Comparison of ENCODE assay signal across 19 cellular contexts in genomic region chr9:127402401-127403090, GRCh38. TPM values are rescaled to one million over a fixed set of nuclear protein-coding genes. Genes with fewer than 3 reads are reported as not detected.
DNase-seq lines count a peak whose midpoint lies in the region; ATAC-seq and TF ChIP-seq lines count a peak whose summit lies in the region.
"Had no signal": no experiment of that assay in that cellular context is flagged by ENCODE, and none has a peak within 500 bp of the region (broad histone marks: within the 10 kb centered on the region; RNA-seq: fewer than 3 reads in every experiment).

No MANE protein-coding gene starts in this region.

- no peak overlapping the region for H2BK12ac ChIP-seq in H9 (ENCODE audit: insufficient read length, low read depth, low read length)

- H3K9me3 ChIP-seq in H9 (ENCODE audit: control insufficient read depth, low read depth, low read length): no peaks in the 10 kb centered on the region
- H3K9me3 ChIP-seq in body of pancreas: no peaks in the 10 kb centered on the region
- H3K9me3 ChIP-seq: BLaER1 treated with 17β-estradiol and CSF1 and Interleukin-3, amounts not matched to agents 10 nM and 100 nM; Peyer's patch had no signal

- no peak overlapping the region for H3K4me2 ChIP-seq in H9 (ENCODE audit: insufficient read depth, insufficient read length, low read length)
- H3K4me2 ChIP-seq: BLaER1 treated with 17β-estradiol and CSF1 and Interleukin-3, amounts not matched to agents 10 nM and 100 nM had no signal

- H3K79me1 ChIP-seq in H9 (ENCODE audit: insufficient read depth, low read depth, low read length, poor library complexity, severe bottlenecking): no peaks in the 10 kb centered on the region

- H4K8ac ChIP-seq in H9 (replicated peaks; ENCODE audit: insufficient read length, low read depth, low read length): no peak overlapping the region

- no peak overlapping the region for H3K18ac ChIP-seq in H9 (ENCODE audit: insufficient read length, low read depth, low read length)

- no peak overlapping the region for H3K4ac ChIP-seq in H9 (ENCODE audit: low read depth, low read length)

- H3K27me3 ChIP-seq in H9 (ENCODE audit: insufficient read depth, low read length) (no peaks in the 10 kb centered on the region), body of pancreas (no peaks in the 10 kb centered on the region)
- H3K27me3 ChIP-seq: Peyer's patch had no signal

- no peak overlapping the region for H3K23ac ChIP-seq in H9 (ENCODE audit: insufficient read length, low read depth, low read length)

- CTCF ChIA-PET in WTC11 (lab: Charles Lee): interaction anchor here (0.6 to 2.3 kb wide), 2 partner anchors 16 to 191 kb away, joined by 3 to 9 read pairs; no protein-coding TSS in a partner anchor

- no peak overlapping the region for H2BK5ac ChIP-seq in H9 (ENCODE audit: insufficient read length, low read length)

- H2BK20ac ChIP-seq in H9 (ENCODE audit: low read depth, low read length, poor library complexity, severe bottlenecking): no peak overlapping the region

- DNase-seq in H9 (no peak), WTC11 (ENCODE audit: low spot score) (no peak), head of caudate nucleus (peak in 27 of 42 donors; percentile 10 to 72 (median 36)), body of pancreas (no peak)
- DNase-seq: Calu3; CD8-positive, alpha-beta T cell; EL; MM.1S; NCI-H1092; NCI-H2081 treated with DMSO at 0.1 percent for 48 hours; NK-92 treated with Interleukin-12 subunit alpha and Interleukin-12 subunit beta, amount 100 ng/mL, for 24 hours; Peyer's patch; Right ventricle myocardium superior had no signal

- no peak overlapping the region for H2BK120ac ChIP-seq in H9 (ENCODE audit: low read depth, low read length, poor library complexity, severe bottlenecking)

- H3K4me1 ChIP-seq in H9 (ENCODE audit: insufficient read depth, low read length): no peaks in the 10 kb centered on the region
- peaks cover 14% of the 10 kb centered on the region for H3K4me1 ChIP-seq in body of pancreas

- no peak overlapping the region for H3K9ac ChIP-seq in H9 (ENCODE audit: extremely low read depth, insufficient read length, low read length)
- H3K9ac ChIP-seq: BLaER1 treated with 17β-estradiol and CSF1 and Interleukin-3, amounts not matched to agents 10 nM and 100 nM had no signal

- POLR2A ChIA-PET in WTC11 (lab: Charles Lee): interaction anchor here (0.6 kb wide), 1 partner anchor 967 kb away, joined by 5 read pairs; no protein-coding TSS in a partner anchor

- TF ChIP-seq CTCF in H9 (conservative IDR thresholded peaks at IDR 0.05): no peak
- TF ChIP-seq CTCF in WTC11 (IDR thresholded peaks at IDR 0.05): no peak
- TF ChIP-seq CTCF in body of pancreas (IDR thresholded peaks at IDR 0.05): no peak

- H3K36me3 ChIP-seq in body of pancreas (replicated peaks in 1 of 2; ENCODE audit: insufficient read depth in 1 of 2, low read depth in 2 of 2): peaks cover 0 to 3% of the 10 kb centered on the region in 2 donors

- H4K91ac ChIP-seq in H9 (ENCODE audit: insufficient read length, low read depth, low read length): no peak overlapping the region

- no peak overlapping the region for H3K56ac ChIP-seq in H9 (ENCODE audit: insufficient read length, low read depth, low read length)

- ATAC-seq in WTC11: no peak
- no peak for ATAC-seq in body of pancreas
- ATAC-seq in GM18870 (IDR thresholded peaks at IDR 0.05; ENCODE audit: unreplicated experiment): no peak
- ATAC-seq in GM21717 (IDR thresholded peaks at IDR 0.05; ENCODE audit: unreplicated experiment): no peak
- ATAC-seq: CD8-positive, alpha-beta T cell; GM12878 had no signal

- H2AFZ ChIP-seq in H9 (ENCODE audit: low read length): no peak overlapping the region

- H3K36me3 Mint-ChIP-seq in H9 (ENCODE audit: insufficient read depth in 1 of 3, low read depth in 3 of 3): peaks cover 9 to 21% (median 19%) of the 10 kb centered on the region in 3 experiments; a peak in 6 of 7 replicates
- peaks cover 6% of the 10 kb centered on the region; the same call in 1 of the 2 replicates for H3K36me3 Mint-ChIP-seq in WTC11
- H3K36me3 Mint-ChIP-seq: CD8-positive, alpha-beta T cell had no signal

- no peak overlapping the region for H2BK15ac ChIP-seq in H9 (ENCODE audit: low read depth, low read length)

- H3K27ac ChIP-seq in H9 (ENCODE audit: insufficient read length, low read depth, low read length): no peak overlapping the region
- H3K27ac ChIP-seq in temporal lobe (ENCODE audit: low read depth, low read length): peak overlapping the region; percentile 34
- no peak overlapping the region for H3K27ac ChIP-seq in body of pancreas
- H3K27ac ChIP-seq: BLaER1 treated with 17β-estradiol and CSF1 and Interleukin-3, amounts not matched to agents 10 nM and 100 nM; Peyer's patch had no signal

- H3K14ac ChIP-seq in H9 (ENCODE audit: insufficient read depth, low read length): no peak overlapping the region

- H3K4me3 Mint-ChIP-seq in H9 (no peak overlapping the region), WTC11 (no peak overlapping the region)
- H3K4me3 Mint-ChIP-seq: CD8-positive, alpha-beta T cell had no signal

- H2AK5ac ChIP-seq in H9 (ENCODE audit: insufficient read length, low read length): no peak overlapping the region

- H3K79me2 ChIP-seq in H9 (ENCODE audit: insufficient read depth, low read length): no peaks in the 10 kb centered on the region

- no peak for TF ChIP-seq POLR2A in body of pancreas (IDR thresholded peaks at IDR 0.05)

- H4K5ac ChIP-seq in H9 (ENCODE audit: insufficient read length, low read depth, low read length): no peak overlapping the region

- no peaks in the 10 kb centered on the region for H4K20me1 ChIP-seq in H9 (ENCODE audit: control insufficient read depth, insufficient read depth, insufficient read length)

- H3K27ac Mint-ChIP-seq in H9 (peak overlapping the region in 2 of 3 experiments; percentile 18 to 39; a peak in 2 of 7 replicates), WTC11 (no peak overlapping the region)
- H3K27ac Mint-ChIP-seq: CD8-positive, alpha-beta T cell; IgD-negative memory B cell had no signal

- H3T11ph ChIP-seq in H9 (ENCODE audit: low read length): no peak overlapping the region

- H3K9me3 Mint-ChIP-seq in H9 (no peaks in the 10 kb centered on the region), WTC11 (no peaks in the 10 kb centered on the region)
- H3K9me3 Mint-ChIP-seq: CD8-positive, alpha-beta T cell; IgD-negative memory B cell had no signal

- no CpG with 5 or more reads among the region's 18 CpGs for WGBS in H9 (ENCODE audit: extremely low coverage, insufficient read length, low lambda C conversion rate)
- 83 to 93% methylated on average over 6 to 10 of the region's 18 CpGs for WGBS in body of pancreas, 2 donors

- H3K4me1 Mint-ChIP-seq in H9: peaks cover 2 to 6% of the 10 kb centered on the region in 2 experiments; a peak in 3 of 4 replicates
- H3K4me1 Mint-ChIP-seq in WTC11: peaks cover 6% of the 10 kb centered on the region
- H3K4me1 Mint-ChIP-seq: IgD-negative memory B cell had no signal

- H3K23me2 ChIP-seq in H9 (ENCODE audit: insufficient read length, low read depth, low read length, poor library complexity, severe bottlenecking): peaks cover 5% of the 10 kb centered on the region

- no peaks in the 10 kb centered on the region; the same call in 1 of the 2 replicates for H3K27me3 Mint-ChIP-seq in H9 (ENCODE audit: low read depth)
- H3K27me3 Mint-ChIP-seq in WTC11 (ENCODE audit: low read depth): peaks cover 3% of the 10 kb centered on the region; the same call in 1 of the 2 replicates
- H3K27me3 Mint-ChIP-seq: IgD-negative memory B cell had no signal

- intact Hi-C loops in head of caudate nucleus (cut with DNase I): no loop called here
- intact Hi-C loops in body of pancreas (cut with DNase I): loop anchor here (10.0 kb wide), 1 partner anchor 178 kb away; no protein-coding TSS in a partner anchor

- no peak overlapping the region for H3K4me3 ChIP-seq in body of pancreas
- H3K4me3 ChIP-seq: BLaER1 treated with 17β-estradiol and CSF1 and Interleukin-3, amounts not matched to agents 10 nM and 100 nM; GM12878; Peyer's patch had no signal

TF ChIP-seq in WTC11, 78 proteins besides CTCF, POLR2A, EP300 and RAD21:
- TF ChIP-seq ATF2 (CRISPR knock-in tag; IDR thresholded peaks at IDR 0.05; ENCODE audit: borderline replicate concordance, low read depth) (no peak), ZNF121 (CRISPR knock-in tag; IDR thresholded peaks at IDR 0.05) (peak; percentile 50; the same call in 1 of the 2 replicates)

RNA-seq across cellular contexts. Expression of gene SLC2A8, which starts 5.6 kb away (rescaled TPM):
- total RNA-seq in H9 (2021) (38.3 and 38.4 TPM in 2 replicates), WTC11 (2021) (30.2 to 37.4 TPM (median 33.9 TPM) in 3 replicates), temporal lobe (5.9 TPM), body of pancreas (10 to 100 TPM; 10.9 to 18.2 TPM)

RNA-seq across cellular contexts. Expression of gene ZNF79, which starts 21.6 kb away (rescaled TPM):
- total RNA-seq in H9 (2021) (11.5 TPM in 2 replicates), WTC11 (2021) (7.6 to 9.0 TPM (median 7.7 TPM) in 3 replicates), temporal lobe (11.1 TPM), body of pancreas (10 to 100 TPM in 1 of 2 donors, 1 to 10 TPM in 1; 4.7 to 11.5 TPM)

RNA-seq across cellular contexts. Expression of gene RPL12, which starts 48.7 kb away (rescaled TPM):
- total RNA-seq in H9 (2021) (1,710 and 1,711 TPM in 2 replicates), WTC11 (2021) (1,902 to 2,162 TPM (median 2,101 TPM) in 3 replicates), temporal lobe (558 TPM), body of pancreas (1,000 to 10,000 TPM in 1 of 2 donors, 100 to 1,000 TPM in 1; 994 to 1,261 TPM)

RNA-seq across cellular contexts. Expression of gene LRSAM1, which starts 48.8 kb away (rescaled TPM):
- total RNA-seq in H9 (2021) (15.0 and 16.2 TPM in 2 replicates), WTC11 (2021) (24.6 to 32.4 TPM (median 28.8 TPM) in 3 replicates), temporal lobe (18.4 TPM), body of pancreas (10 to 100 TPM in 1 of 2 donors, 1 to 10 TPM in 1; 9.6 to 26.0 TPM)

Comparison
In these comparisons a context has a peak if more than half of its experiments do, and no peak if none do; other contexts are left out.
1. DNase-seq: peak in head of caudate nucleus (27 of 42); none in H9 (single experiment), WTC11 (single experiment) and body of pancreas (0 of 4).